In genomic region chr4:48105230-48105629, GRCh38 we compare ENCODE assay signal across 24 cellular contexts. TPM values are rescaled to one million over a fixed set of nuclear protein-coding genes. Genes with fewer than 3 reads are reported as not detected.
DNase-seq lines count a peak whose midpoint lies in the region; ATAC-seq lines count a peak whose summit lies in the region.
"Had no signal": no experiment of that assay in that cellular context is flagged by ENCODE, and none has a peak within 500 bp of the region (broad histone marks: within the 10 kb centered on the region; RNA-seq: fewer than 3 reads in every experiment).

No MANE protein-coding gene starts in this region.

- no peaks in the 10 kb centered on the region for H3K27me3 Mint-ChIP-seq in activated CD4-positive, alpha-beta T cell treated with anti-CD3 and anti-CD28 coated beads, Interleukin-2, amount 10 ng/mL, durations not matched to agents 24 days and 14 days
- no peaks in the 10 kb centered on the region for H3K27me3 Mint-ChIP-seq in stimulated activated naive CD8-positive, alpha-beta T cell treated with anti-CD3 and anti-CD28 coated beads, Interleukin-15, Interleukin-2, amounts not matched to agents 100 ng/mL and 50 ng/mL, for 24 hours
- H3K27me3 Mint-ChIP-seq in activated naive CD8-positive, alpha-beta T cell treated with anti-CD3 and anti-CD28 coated beads, Interleukin-2, amount 50 U/mL, for 24 hours = no peaks in the 10 kb centered on the region
- H3K27me3 Mint-ChIP-seq in natural killer cell treated with Interleukin-12 subunit alpha and Interleukin-12 subunit beta and Interleukin-15 and Interleukin-18, amount 100 ng/mL, for 72 hours = no peaks in the 10 kb centered on the region

- ATAC-seq in stimulated activated naive CD8-positive, alpha-beta T cell treated with anti-CD3 and anti-CD28 coated beads, Interleukin-15, Interleukin-2, amounts not matched to agents 100 U/mL and 50 U/mL, for 24 hours = no peak
- ATAC-seq in activated naive CD8-positive, alpha-beta T cell treated with anti-CD3 and anti-CD28 coated beads, Interleukin-2, amount 50 U/mL, for 24 hours = no peak
- ATAC-seq in natural killer cell treated with Interleukin-12 subunit alpha and Interleukin-12 subunit beta and Interleukin-15 and Interleukin-18, amount 100 ng/mL, for 72 hours = peak in 1 of 2 donors; percentile 52
- ATAC-seq: GM23338 had no signal

- peaks cover 21% of the 10 kb centered on the region for H3K4me1 Mint-ChIP-seq in activated CD4-positive, alpha-beta T cell treated with anti-CD3 and anti-CD28 coated beads, Interleukin-2, amount 10 ng/mL, durations not matched to agents 24 days and 14 days
- H3K4me1 Mint-ChIP-seq in stimulated activated naive CD8-positive, alpha-beta T cell treated with anti-CD3 and anti-CD28 coated beads, Interleukin-15, Interleukin-2, amounts not matched to agents 100 ng/mL and 50 ng/mL, for 24 hours (ENCODE audit: low read depth) = peaks cover 51% of the 10 kb centered on the region
- H3K4me1 Mint-ChIP-seq in activated naive CD8-positive, alpha-beta T cell treated with anti-CD3 and anti-CD28 coated beads, Interleukin-2, amount 50 U/mL, for 24 hours = peaks cover 57% of the 10 kb centered on the region
- H3K4me1 Mint-ChIP-seq in natural killer cell treated with Interleukin-12 subunit alpha and Interleukin-12 subunit beta and Interleukin-15 and Interleukin-18, amount 100 ng/mL, for 72 hours (ENCODE audit: low read depth in 2 of 2) = peaks cover 38 to 56% of the 10 kb centered on the region in 2 donors
- H3K4me1 Mint-ChIP-seq: CD14-positive monocyte had no signal

- peak; percentile 32 for DNase-seq in activated CD4-positive, alpha-beta T cell treated with anti-CD3 and anti-CD28 coated beads, Interleukin-2, amount 10 ng/mL, durations not matched to agents 24 days and 14 days
- DNase-seq in activated CD4-positive, alpha-beta T cell treated with anti-CD3 and anti-CD28 coated beads for 1 hour = no peak
- no peak for DNase-seq in stimulated activated naive CD8-positive, alpha-beta T cell treated with anti-CD3 and anti-CD28 coated beads, Interleukin-15, Interleukin-2, amounts not matched to agents 100 U/mL and 50 U/mL, for 24 hours
- no peak for DNase-seq in activated naive CD8-positive, alpha-beta T cell treated with anti-CD3 and anti-CD28 coated beads, Interleukin-2, amount 50 U/mL, for 24 hours
- DNase-seq in natural killer cell treated with Interleukin-12 subunit alpha and Interleukin-12 subunit beta and Interleukin-15 and Interleukin-18, amount 100 ng/mL, for 72 hours (ENCODE audit: low spot score) = no peak
- DNase-seq in epidermal melanocyte (ENCODE audit: insufficient read length, low spot score) = no peak
- DNase-seq in stimulated activated CD4-positive, alpha-beta T cell treated with anti-CD3 and anti-CD28 coated beads, Interleukin-2, amount 100 ng/mL, for 48 hours = no peak
- DNase-seq: ACHN, BE2C, DMS53, H9, KG1, MG63, NCI-H1105 treated with DMSO at 0.1 percent for 48 hours, NCI-H146, NCI-H2029, NCI-H446 treated with DMSO at 0.1 percent for 48 hours, NCI-H526, Right ventricle myocardium superior, RPMI8226 had no signal

- H3K9me3 Mint-ChIP-seq in activated CD4-positive, alpha-beta T cell treated with anti-CD3 and anti-CD28 coated beads, Interleukin-2, amount 10 ng/mL, durations not matched to agents 24 days and 14 days = no peaks in the 10 kb centered on the region
- no peaks in the 10 kb centered on the region for H3K9me3 Mint-ChIP-seq in stimulated activated naive CD8-positive, alpha-beta T cell treated with anti-CD3 and anti-CD28 coated beads, Interleukin-15, Interleukin-2, amounts not matched to agents 100 ng/mL and 50 ng/mL, for 24 hours
- no peaks in the 10 kb centered on the region for H3K9me3 Mint-ChIP-seq in activated naive CD8-positive, alpha-beta T cell treated with anti-CD3 and anti-CD28 coated beads, Interleukin-2, amount 50 U/mL, for 24 hours
- no peaks in the 10 kb centered on the region for H3K9me3 Mint-ChIP-seq in natural killer cell treated with Interleukin-12 subunit alpha and Interleukin-12 subunit beta and Interleukin-15 and Interleukin-18, amount 100 ng/mL, for 72 hours
- H3K9me3 Mint-ChIP-seq: CD14-positive monocyte, GM23338, H9 had no signal

- intact Hi-C loops in activated CD4-positive, alpha-beta T cell treated with anti-CD3 and anti-CD28 coated beads, Interleukin-2, amount 10 ng/mL, durations not matched to agents 24 days and 14 days (cut with micrococcal nuclease) = no loop called here

- no peak overlapping the region for H3K27ac Mint-ChIP-seq in activated CD4-positive, alpha-beta T cell treated with anti-CD3 and anti-CD28 coated beads, Interleukin-2, amount 10 ng/mL, durations not matched to agents 24 days and 14 days
- H3K27ac Mint-ChIP-seq in stimulated activated naive CD8-positive, alpha-beta T cell treated with anti-CD3 and anti-CD28 coated beads, Interleukin-15, Interleukin-2, amounts not matched to agents 100 ng/mL and 50 ng/mL, for 24 hours = peak overlapping the region; percentile 63
- peak overlapping the region; percentile 10 for H3K27ac Mint-ChIP-seq in activated naive CD8-positive, alpha-beta T cell treated with anti-CD3 and anti-CD28 coated beads, Interleukin-2, amount 50 U/mL, for 24 hours
- H3K27ac Mint-ChIP-seq in natural killer cell treated with Interleukin-12 subunit alpha and Interleukin-12 subunit beta and Interleukin-15 and Interleukin-18, amount 100 ng/mL, for 72 hours = peak overlapping the region; percentile 76 to 94
- H3K27ac Mint-ChIP-seq: CD14-positive monocyte, GM23338, H9 had no signal

- H3K4me3 Mint-ChIP-seq in activated CD4-positive, alpha-beta T cell treated with anti-CD3 and anti-CD28 coated beads, Interleukin-2, amount 10 ng/mL, durations not matched to agents 24 days and 14 days = no peak overlapping the region
- H3K4me3 Mint-ChIP-seq in stimulated activated naive CD8-positive, alpha-beta T cell treated with anti-CD3 and anti-CD28 coated beads, Interleukin-15, Interleukin-2, amounts not matched to agents 100 ng/mL and 50 ng/mL, for 24 hours = peak overlapping the region; percentile 11
- H3K4me3 Mint-ChIP-seq in activated naive CD8-positive, alpha-beta T cell treated with anti-CD3 and anti-CD28 coated beads, Interleukin-2, amount 50 U/mL, for 24 hours = no peak overlapping the region
- H3K4me3 Mint-ChIP-seq in natural killer cell treated with Interleukin-12 subunit alpha and Interleukin-12 subunit beta and Interleukin-15 and Interleukin-18, amount 100 ng/mL, for 72 hours = peak overlapping the region; percentile 66
- H3K4me3 Mint-ChIP-seq: CD14-positive monocyte, GM23338, H9 had no signal

- H3K36me3 Mint-ChIP-seq in activated CD4-positive, alpha-beta T cell treated with anti-CD3 and anti-CD28 coated beads, Interleukin-2, amount 10 ng/mL, durations not matched to agents 24 days and 14 days (ENCODE audit: low read depth) = peaks cover 39% of the 10 kb centered on the region
- peaks cover 12% of the 10 kb centered on the region for H3K36me3 Mint-ChIP-seq in stimulated activated naive CD8-positive, alpha-beta T cell treated with anti-CD3 and anti-CD28 coated beads, Interleukin-15, Interleukin-2, amounts not matched to agents 100 ng/mL and 50 ng/mL, for 24 hours (ENCODE audit: low read depth)
- H3K36me3 Mint-ChIP-seq in activated naive CD8-positive, alpha-beta T cell treated with anti-CD3 and anti-CD28 coated beads, Interleukin-2, amount 50 U/mL, for 24 hours (ENCODE audit: low read depth) = peaks cover 13% of the 10 kb centered on the region
- H3K36me3 Mint-ChIP-seq in natural killer cell treated with Interleukin-12 subunit alpha and Interleukin-12 subunit beta and Interleukin-15 and Interleukin-18, amount 100 ng/mL, for 72 hours = peaks cover 14% of the 10 kb centered on the region
- H3K36me3 Mint-ChIP-seq: CD14-positive monocyte had no signal

RNA-seq across cellular contexts. Expression of gene TXK, which starts 28.8 kb away (rescaled TPM):
- total RNA-seq in activated CD4-positive, alpha-beta T cell treated with anti-CD3 and anti-CD28 coated beads, Interleukin-2, amount 10 ng/mL, durations not matched to agents 24 days and 14 days = 7.6 and 8.0 TPM in 2 replicates
- 10 to 100 TPM; 26.1 to 60.2 TPM for total RNA-seq in natural killer cell treated with Interleukin-12 subunit alpha and Interleukin-12 subunit beta and Interleukin-15 and Interleukin-18, amount 100 ng/mL, for 72 hours
- total RNA-seq: G401 had no signal

Comparison
In these comparisons a context has a peak if more than half of its experiments do, and no peak if none do; other contexts are left out.
1. H3K4me3 Mint-ChIP-seq: peak in stimulated activated naive CD8-positive, alpha-beta T cell treated with anti-CD3 and anti-CD28 coated beads, Interleukin-15, Interleukin-2, amounts not matched to agents 100 ng/mL and 50 ng/mL, for 24 hours (single experiment) and natural killer cell treated with Interleukin-12 subunit alpha and Interleukin-12 subunit beta and Interleukin-15 and Interleukin-18, amount 100 ng/mL, for 72 hours (single experiment); none in activated CD4-positive, alpha-beta T cell treated with anti-CD3 and anti-CD28 coated beads, Interleukin-2, amount 10 ng/mL, durations not matched to agents 24 days and 14 days (single experiment) and activated naive CD8-positive, alpha-beta T cell treated with anti-CD3 and anti-CD28 coated beads, Interleukin-2, amount 50 U/mL, for 24 hours (single experiment).